Comparison of ENCODE assay signal across 11 cellular contexts in genomic region chr11:62221498-62221897, GRCh38. TPM values are rescaled to one million over a fixed set of nuclear protein-coding genes. Genes with fewer than 3 reads are reported as not detected.
"Had no signal": no experiment of that assay in that cellular context is flagged by ENCODE, and none has a peak within 500 bp of the region (broad histone marks: within the 10 kb centered on the region; RNA-seq: fewer than 3 reads in every experiment).

No MANE protein-coding gene starts in this region.

- H3K36me3 ChIP-seq: HAP-1 had no signal

- H3K4me3 Mint-ChIP-seq: GM23338, HFFc6 had no signal

- H3K4me1 Mint-ChIP-seq: GM23338 had no signal

- H3K4me2 ChIP-seq: GM23338 had no signal

- H3K27ac Mint-ChIP-seq: GM23338, HFFc6 had no signal

- H3K4me1 ChIP-seq: HAP-1 had no signal

- H3K27ac ChIP-seq: HL-60 had no signal

- ATAC-seq: GM23338, HCT116, K562 had no signal

- DNase-seq: H7, HFFc6, IMR-90, KG1 had no signal

- H2AFZ ChIP-seq: GM23338 had no signal

- H3K4me3 ChIP-seq: GM23338, HAP-1, K562 had no signal

- FAIRE-seq: HTR-8/SVneo, K562 had no signal

RNA-seq across cellular contexts. Expression of gene SCGB2A1, which starts 13.0 kb away (rescaled TPM):
- total RNA-seq: GM23338, H4, H7, HFFc6, IMR-90, K562 had no signal
- polyA plus RNA-seq: GM23338, IMR-90, K562 had no signal

RNA-seq across cellular contexts. Expression of gene SCGB1D2, which starts 20.5 kb away (rescaled TPM):
- total RNA-seq: GM23338, H4, H7, HFFc6, IMR-90, K562 had no signal
- polyA plus RNA-seq: GM23338, IMR-90, K562 had no signal

RNA-seq across cellular contexts. Expression of gene SCGB1D1, which starts 31.5 kb away (rescaled TPM):
- total RNA-seq: GM23338, H4, H7, HFFc6, IMR-90, K562 had no signal
- polyA plus RNA-seq: GM23338, IMR-90, K562 had no signal

RNA-seq across cellular contexts. Expression of gene SCGB2A2, which starts 48.5 kb away (rescaled TPM):
- total RNA-seq: GM23338, H4, H7, HFFc6, IMR-90, K562 had no signal
- polyA plus RNA-seq: GM23338, IMR-90, K562 had no signal
